In the genomic region with DNA sequence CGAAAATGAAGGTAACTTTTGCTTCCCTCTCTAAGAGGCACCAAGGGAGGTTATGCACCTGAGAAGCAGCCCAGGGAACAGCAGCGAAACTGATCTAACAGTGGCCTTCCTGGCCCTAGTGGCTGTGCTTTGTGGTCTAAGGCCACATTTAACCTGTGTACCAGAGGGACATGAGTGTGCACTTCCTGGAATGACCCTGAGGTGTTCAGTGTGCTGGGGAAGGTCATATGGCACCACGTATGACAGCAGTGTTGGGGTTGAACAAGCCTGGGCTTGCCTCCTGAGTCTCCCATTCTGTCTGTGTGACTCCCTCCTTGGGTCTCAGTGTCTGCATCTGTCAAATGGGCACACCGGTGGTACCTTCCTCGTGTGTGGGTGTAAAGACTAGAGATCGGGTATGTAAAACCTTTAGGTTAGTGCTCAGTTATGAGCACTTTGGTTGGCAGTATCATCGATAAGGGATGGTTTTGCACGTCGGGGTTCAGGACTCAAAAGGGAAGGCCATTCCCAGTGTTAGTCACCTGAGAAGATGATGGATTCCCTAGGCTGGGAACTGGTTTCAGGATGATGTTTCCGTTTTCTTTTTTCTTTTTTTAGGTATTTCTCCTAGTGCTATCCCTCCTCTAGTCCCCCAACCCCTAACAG, we compare ENCODE assay signal across 7 cellular contexts. TPM values are rescaled to one million over a fixed set of nuclear protein-coding genes. Genes with fewer than 3 reads are reported as not detected.
DNase-seq lines count a peak whose midpoint lies in the region; ATAC-seq lines count a peak whose summit lies in the region.

No MANE protein-coding gene starts in this region.

- DNase-seq in natural killer cell treated with Interleukin-12 subunit alpha and Interleukin-12 subunit beta and Interleukin-15 and Interleukin-18, amount 100 ng/mL, for 72 hours (ENCODE audit: low spot score), result no peak
- DNase-seq in NCI-H1694 treated with DMSO at 0.1 percent for 48 hours (lab: John Stamatoyannopoulos, UW), result no peak
- DNase-seq in G401 (ENCODE audit: low spot score), result no peak
- DNase-seq in A172 (ENCODE audit: low spot score), result no peak

- ATAC-seq in GM18870 (IDR thresholded peaks at IDR 0.05; ENCODE audit: unreplicated experiment) (peak; percentile 31), GM21737 (IDR thresholded peaks at IDR 0.05; ENCODE audit: unreplicated experiment) (peak; percentile 35), HG03558 (IDR thresholded peaks at IDR 0.05; ENCODE audit: extremely low read depth, unreplicated experiment) (peak; percentile 32)
- peak; percentile 69 to 75 for ATAC-seq in natural killer cell treated with Interleukin-12 subunit alpha and Interleukin-12 subunit beta and Interleukin-15 and Interleukin-18, amount 100 ng/mL, for 72 hours

- no peaks in the 10 kb centered on the region for H3K27me3 Mint-ChIP-seq in natural killer cell treated with Interleukin-12 subunit alpha and Interleukin-12 subunit beta and Interleukin-15 and Interleukin-18, amount 100 ng/mL, for 72 hours

- in situ Hi-C loops in G401 (cut with HindIII; ENCODE audit: low sequenced_read_pairs), result no loop called here

- peaks cover 5% of the 10 kb centered on the region for H3K9me3 Mint-ChIP-seq in natural killer cell treated with Interleukin-12 subunit alpha and Interleukin-12 subunit beta and Interleukin-15 and Interleukin-18, amount 100 ng/mL, for 72 hours

- peak overlapping the region; percentile 81 for H3K4me3 Mint-ChIP-seq in natural killer cell treated with Interleukin-12 subunit alpha and Interleukin-12 subunit beta and Interleukin-15 and Interleukin-18, amount 100 ng/mL, for 72 hours

- H3K27ac Mint-ChIP-seq in natural killer cell treated with Interleukin-12 subunit alpha and Interleukin-12 subunit beta and Interleukin-15 and Interleukin-18, amount 100 ng/mL, for 72 hours, result peak overlapping the region; percentile 81 to 87

- peaks cover 10% of the 10 kb centered on the region for H3K36me3 Mint-ChIP-seq in natural killer cell treated with Interleukin-12 subunit alpha and Interleukin-12 subunit beta and Interleukin-15 and Interleukin-18, amount 100 ng/mL, for 72 hours

- H3K4me1 Mint-ChIP-seq in natural killer cell treated with Interleukin-12 subunit alpha and Interleukin-12 subunit beta and Interleukin-15 and Interleukin-18, amount 100 ng/mL, for 72 hours (ENCODE audit: low read depth in 2 of 2), result peaks cover 81 to 84% of the 10 kb centered on the region in 2 donors

RNA-seq across cellular contexts. Expression of gene PLCG2, which starts 31.9 kb away (rescaled TPM):
- 100 to 1,000 TPM in 1 of 2 donors, 10 to 100 TPM in 1; 73.4 to 101 TPM for total RNA-seq in natural killer cell treated with Interleukin-12 subunit alpha and Interleukin-12 subunit beta and Interleukin-15 and Interleukin-18, amount 100 ng/mL, for 72 hours
- 34.8 and 42.4 TPM in 2 replicates for total RNA-seq in G401 (2014; rRNA removed; shearing (Covaris generic))
- total RNA-seq in A172 (2014; rRNA removed; shearing (Covaris generic)), result 3.8 and 3.9 TPM in 2 replicates
